8 cellular contexts compared by ENCODE assay signal in genomic region chr15:29822100-29822684, GRCh38. TPM values are rescaled to one million over a fixed set of nuclear protein-coding genes. Genes with fewer than 3 reads are reported as not detected.
DNase-seq lines count a peak whose midpoint lies in the region; ATAC-seq, FAIRE-seq and TF ChIP-seq lines count a peak whose summit lies in the region.

TJP1 (minus strand) TSS chr15:29822468; CDS start chr15:29822028, 440 bp downstream.

- H3K4me3 ChIP-seq in AG09309 (ENCODE audit: control insufficient read depth, low read depth, low read length) = peak within 1 kb of the TSS; percentile 89
- H3K4me3 ChIP-seq in NT2/D1 (ENCODE audit: insufficient read length, low read depth) = peak within 1 kb of the TSS; percentile 74
- peak within 1 kb of the TSS; percentile 85 to 94 for H3K4me3 ChIP-seq in small intestine (ENCODE audit: low read depth in 1 of 2, low read length in 2 of 2)

- H3K23ac ChIP-seq in H9 (ENCODE audit: insufficient read length, low read depth, low read length) = no peak within 1 kb of the TSS

- no peak within 1 kb of the TSS for H3K56ac ChIP-seq in H9 (ENCODE audit: insufficient read length, low read depth, low read length)

- peaks cover 5 to 11% (median 6%) of the 10 kb centered on the region in 3 experiments for H3K36me3 Mint-ChIP-seq in H9 (ENCODE audit: insufficient read depth in 1 of 3, low read depth in 3 of 3)
- H3K36me3 Mint-ChIP-seq in dendritic cell treated with granulocyte-macrophage colony-stimulating factor and Interleukin-4, amounts not matched to agents 40 ng/mL and 50 ng/mL, for 4 days (ENCODE audit: low read depth) = no peaks in the 10 kb centered on the region

- peak within 1 kb of the TSS; percentile 98 for H3K14ac ChIP-seq in H9 (ENCODE audit: insufficient read depth, low read length)

- H3K36me3 ChIP-seq in NT2/D1 (ENCODE audit: insufficient read depth, insufficient read length, low read length) (no peaks in the 10 kb centered on the region), small intestine (ENCODE audit: control insufficient read depth in 2 of 2, insufficient read depth in 2 of 2, low read length in 2 of 2) (no peaks in the 10 kb centered on the region)

- H3K9me3 ChIP-seq in H9 (ENCODE audit: control insufficient read depth, low read depth, low read length) = no peaks in the 10 kb centered on the region
- no peaks in the 10 kb centered on the region for H3K9me3 ChIP-seq in NT2/D1 (ENCODE audit: insufficient read depth, low read length)
- no peaks in the 10 kb centered on the region for H3K9me3 ChIP-seq in small intestine (ENCODE audit: control insufficient read depth, low read depth)

- H3K27me3 ChIP-seq in H9 (ENCODE audit: insufficient read depth, low read length) (no peaks in the 10 kb centered on the region), NT2/D1 (ENCODE audit: insufficient read depth, insufficient read length) (peaks cover 11% of the 10 kb centered on the region), small intestine (ENCODE audit: control insufficient read depth in 2 of 2, insufficient read depth in 2 of 2, low read length in 2 of 2) (peaks cover 0 to 3% of the 10 kb centered on the region in 2 donors)

- FAIRE-seq in small intestine (lab: Jason Lieb, UNC) = no peak

- H3K27ac Mint-ChIP-seq in H9 = peak within 1 kb of the TSS; percentile 85 to 97 (median 95); a peak in 6 of 7 replicates
- no peak within 1 kb of the TSS for H3K27ac Mint-ChIP-seq in dendritic cell treated with granulocyte-macrophage colony-stimulating factor and Interleukin-4, amounts not matched to agents 40 ng/mL and 50 ng/mL, for 4 days

- H2BK20ac ChIP-seq in H9 (ENCODE audit: low read depth, low read length, poor library complexity, severe bottlenecking) = no peak within 1 kb of the TSS

- H3K9ac ChIP-seq in H9 (ENCODE audit: extremely low read depth, insufficient read length, low read length) (peak within 1 kb of the TSS; percentile 84), NT2/D1 (ENCODE audit: insufficient read length, low read depth) (peak within 1 kb of the TSS; percentile 85)

- no peak for TF ChIP-seq CTCF in AG09309 (IDR thresholded peaks at IDR 0.05; ENCODE audit: control insufficient read depth, insufficient read depth, low read depth, low read length, missing control alignments)
- no peak for TF ChIP-seq CTCF in H9 (conservative IDR thresholded peaks at IDR 0.05)

- no peak within 1 kb of the TSS for H2BK15ac ChIP-seq in H9 (ENCODE audit: low read depth, low read length)

- peaks cover 3% of the 10 kb centered on the region for H3K4me1 ChIP-seq in H9 (ENCODE audit: insufficient read depth, low read length)
- no peaks in the 10 kb centered on the region for H3K4me1 ChIP-seq in NT2/D1 (ENCODE audit: insufficient read depth, insufficient read length)
- no peaks in the 10 kb centered on the region for H3K4me1 ChIP-seq in small intestine (ENCODE audit: control insufficient read depth in 2 of 2, insufficient read depth in 1 of 2, low read depth in 1 of 2, low read length in 1 of 2)

- H3K27me3 Mint-ChIP-seq in H9 (ENCODE audit: low read depth) = peaks cover 6% of the 10 kb centered on the region
- peaks cover 74% of the 10 kb centered on the region for H3K27me3 Mint-ChIP-seq in dendritic cell treated with granulocyte-macrophage colony-stimulating factor and Interleukin-4, amounts not matched to agents 40 ng/mL and 50 ng/mL, for 4 days

- H3K4me3 Mint-ChIP-seq in H9 = peak within 1 kb of the TSS; percentile 89 to 95
- H3K4me3 Mint-ChIP-seq in dendritic cell treated with granulocyte-macrophage colony-stimulating factor and Interleukin-4, amounts not matched to agents 40 ng/mL and 50 ng/mL, for 4 days = peak within 1 kb of the TSS; percentile 70

- peaks cover 22 to 31% of the 10 kb centered on the region in 2 experiments for H3K4me1 Mint-ChIP-seq in H9
- peaks cover 6% of the 10 kb centered on the region for H3K4me1 Mint-ChIP-seq in dendritic cell treated with granulocyte-macrophage colony-stimulating factor and Interleukin-4, amounts not matched to agents 40 ng/mL and 50 ng/mL, for 4 days (ENCODE audit: low read depth)

- H2BK5ac ChIP-seq in H9 (ENCODE audit: insufficient read length, low read length) = no peak within 1 kb of the TSS

- no peak within 1 kb of the TSS for H2BK12ac ChIP-seq in H9 (ENCODE audit: insufficient read length, low read depth, low read length)

- H4K8ac ChIP-seq in H9 (replicated peaks; ENCODE audit: insufficient read length, low read depth, low read length) = no peak within 1 kb of the TSS

- peaks cover 25% of the 10 kb centered on the region; the same call in 1 of the 2 replicates for H3K79me2 ChIP-seq in H9 (ENCODE audit: insufficient read depth, low read length)

- no CpG with 5 or more reads among the region's 80 CpGs for WGBS in H9 (ENCODE audit: extremely low coverage, insufficient read length, low lambda C conversion rate)
- WGBS in small intestine, 3 donors = 2 to 5% (median 2%) methylated on average over 29 to 80 of the region's 80 CpGs

- H3K9me3 Mint-ChIP-seq in H9 = no peaks in the 10 kb centered on the region
- H3K9me3 Mint-ChIP-seq in dendritic cell treated with granulocyte-macrophage colony-stimulating factor and Interleukin-4, amounts not matched to agents 40 ng/mL and 50 ng/mL, for 4 days = peaks cover 1% of the 10 kb centered on the region

- DNase-seq in AG09309 (ENCODE audit: low read depth) (no peak), H9 (peak; percentile 83), NT2/D1 (ENCODE audit: low read depth, low spot score) (peak; percentile 36), kidney glomerular epithelial cell (lab: John Stamatoyannopoulos, UW) (peak; percentile 74), small intestine (peak; percentile 81)
- DNase-seq in activated effector memory CD4-positive, alpha-beta T cell treated with Interleukin-2 at 50 U/mL for 16 hours = no peak

- no peaks in the 10 kb centered on the region for H3K79me1 ChIP-seq in H9 (ENCODE audit: insufficient read depth, low read depth, low read length, poor library complexity, severe bottlenecking)

- peak within 1 kb of the TSS; percentile 1 for H3K27ac ChIP-seq in H9 (ENCODE audit: insufficient read length, low read depth, low read length)
- peak within 1 kb of the TSS; percentile 97 to 98 for H3K27ac ChIP-seq in small intestine (ENCODE audit: low read depth in 1 of 2, low read length in 1 of 2)

- H4K91ac ChIP-seq in H9 (ENCODE audit: insufficient read length, low read depth, low read length) = no peak within 1 kb of the TSS

- peak within 1 kb of the TSS; percentile 97 for H3K4me2 ChIP-seq in H9 (ENCODE audit: insufficient read depth, insufficient read length, low read length)

- H4K5ac ChIP-seq in H9 (ENCODE audit: insufficient read length, low read depth, low read length) = peak within 1 kb of the TSS; percentile 78

- ATAC-seq in HG02840 (IDR thresholded peaks at IDR 0.05; ENCODE audit: low FRiP score, unreplicated experiment) = no peak

- no peak within 1 kb of the TSS for H3K4ac ChIP-seq in H9 (ENCODE audit: low read depth, low read length)

- no peak within 1 kb of the TSS for H2AK5ac ChIP-seq in H9 (ENCODE audit: insufficient read length, low read length)

- peaks cover 7% of the 10 kb centered on the region for H3K23me2 ChIP-seq in H9 (ENCODE audit: insufficient read length, low read depth, low read length, poor library complexity, severe bottlenecking)

- no peaks in the 10 kb centered on the region for H4K20me1 ChIP-seq in H9 (ENCODE audit: control insufficient read depth, insufficient read depth, insufficient read length)

- H3T11ph ChIP-seq in H9 (ENCODE audit: low read length) = no peak within 1 kb of the TSS

- intact Hi-C loops in dendritic cell treated with granulocyte-macrophage colony-stimulating factor and Interleukin-4, amounts not matched to agents 40 ng/mL and 50 ng/mL, for 4 days (cut with micrococcal nuclease) = no loop called here

- H2BK120ac ChIP-seq in H9 (ENCODE audit: low read depth, low read length, poor library complexity, severe bottlenecking) = no peak within 1 kb of the TSS

- no peak within 1 kb of the TSS for H2AFZ ChIP-seq in H9 (ENCODE audit: low read length)

- H3K18ac ChIP-seq in H9 (ENCODE audit: insufficient read length, low read depth, low read length) = peak within 1 kb of the TSS; percentile 81

RNA-seq across cellular contexts. Expression of gene TJP1, which starts in this region (rescaled TPM):
- 136 and 140 TPM in 2 replicates for total RNA-seq in H9 (2021)
- 10 to 100 TPM; 19.5 to 31.1 (median 28.6) TPM for polyA plus RNA-seq in small intestine

Comparison
In these comparisons a context has a peak if more than half of its experiments do, and no peak if none do; other contexts are left out.
1. DNase-seq: peak in H9 (single experiment), NT2/D1 (single experiment), kidney glomerular epithelial cell (single experiment) and small intestine (single experiment); none in AG09309 (single experiment) and activated effector memory CD4-positive, alpha-beta T cell treated with Interleukin-2 at 50 U/mL for 16 hours (single experiment).
2. Peak in every context shown above with its lines, with median percentiles within 50 percentile points of each other: H3K4me3 ChIP-seq.